Comparison of ENCODE assay signal across 1 cellular context in the genomic region with DNA sequence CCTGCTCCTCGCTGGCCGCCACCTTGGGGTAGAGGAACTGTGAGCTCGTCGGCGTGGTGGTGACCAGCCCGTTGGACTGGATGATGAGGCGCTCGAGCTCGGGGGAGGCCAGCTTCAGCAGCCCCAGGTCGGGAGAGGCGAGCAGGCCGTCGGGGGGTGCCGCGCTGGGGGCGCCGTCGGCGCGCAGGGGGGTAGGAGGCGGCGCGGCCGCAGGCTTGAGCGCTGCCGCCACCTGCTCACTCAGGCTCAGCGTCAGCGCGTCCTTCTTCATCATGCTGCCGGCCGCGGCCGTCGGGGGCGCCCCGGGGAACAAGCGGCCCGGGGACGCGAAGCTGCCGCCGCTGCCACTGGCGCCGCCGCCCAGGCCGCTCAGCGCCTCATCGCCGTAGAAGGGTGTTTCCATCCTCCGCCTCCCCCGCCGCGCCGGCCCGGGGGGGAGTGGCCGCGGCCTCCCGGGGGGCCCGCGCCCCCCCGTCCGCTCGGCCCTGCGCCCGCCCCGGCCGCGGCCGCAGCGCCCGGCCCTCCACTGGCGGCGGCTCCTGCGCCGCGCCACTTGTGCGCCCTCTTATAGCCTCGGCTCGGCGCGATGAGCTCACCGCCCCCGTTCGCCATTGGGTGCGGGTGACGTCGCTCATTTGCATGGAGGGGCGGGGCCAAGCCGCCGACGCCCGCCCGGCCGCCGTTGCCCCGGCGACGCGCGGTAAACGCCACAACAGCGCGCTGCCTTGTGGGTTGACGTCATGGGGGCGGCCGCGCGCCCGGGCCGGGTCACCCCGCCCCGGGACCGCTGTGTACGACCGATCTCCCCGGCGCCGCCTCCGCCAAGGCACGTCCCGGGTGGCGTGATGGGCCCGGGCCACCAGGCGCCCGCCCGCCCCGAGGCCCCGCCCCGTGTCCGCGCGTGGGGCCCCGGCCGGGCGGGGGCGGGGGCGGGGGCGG.
A peak's percentile ranks its signal among the peaks of the same experiment; 100 is the strongest.
TF ChIP-seq lines count a peak whose summit lies in the region.

Gene JUND (minus strand): TSS at position 541 of the 939 bp plus-strand sequence. CDS start 138 bp downstream, at position 403.

TF ChIP-seq in K562, 482 proteins besides CTCF, POLR2A, EP300 and RAD21 (continued from another document and continues in another):
- no peak for TF ChIP-seq HOMEZ (CRISPR knock-in tag; IDR thresholded peaks at IDR 0.05)
- TF ChIP-seq ZNF707 (CRISPR knock-in tag; conservative IDR thresholded peaks at IDR 0.05) = no peak
- 0 out of 2 replicates have a peak, but pooled peaks have one; percentile 73 for TF ChIP-seq ZNF282 (CRISPR knock-in tag; IDR thresholded peaks at IDR 0.05)
- TF ChIP-seq, protein P1, sequence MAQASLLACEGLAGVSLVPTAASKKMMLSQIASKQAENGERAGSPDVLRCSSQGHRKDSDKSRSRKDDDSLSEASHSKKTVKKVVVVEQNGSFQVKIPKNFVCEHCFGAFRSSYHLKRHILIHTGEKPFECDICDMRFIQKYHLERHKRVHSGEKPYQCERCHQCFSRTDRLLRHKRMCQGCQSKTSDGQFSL (CRISPR knock-in tag; IDR thresholded peaks at IDR 0.05) = peak; percentile 19; the same call in 1 of the 2 replicates
- TF ChIP-seq, protein P1 (tag; IDR thresholded peaks at IDR 0.05) = peak in 1 of 2 experiments; percentile 67; a peak in 1 of 4 replicates
- no peak for TF ChIP-seq PHB (CRISPR knock-in tag; IDR thresholded peaks at IDR 0.05)
- TF ChIP-seq XRCC4 (IDR thresholded peaks at IDR 0.05; ENCODE audit: extremely low read depth, insufficient read depth, insufficient read length) = no peak
- TF ChIP-seq ZBTB17 (CRISPR knock-in tag; IDR thresholded peaks at IDR 0.05) = peak; percentile 14; the same call in 1 of the 2 replicates
- no peak for TF ChIP-seq ZNF146 (CRISPR knock-in tag; IDR thresholded peaks at IDR 0.05; ENCODE audit: unreplicated experiment)
- TF ChIP-seq ZNF175 (CRISPR knock-in tag; IDR thresholded peaks at IDR 0.05; ENCODE audit: low read depth) = peak; percentile 96
- TF ChIP-seq NFIC (IDR thresholded peaks at IDR 0.05) = peak; percentile 78
- TF ChIP-seq CHAMP1 (IDR thresholded peaks at IDR 0.05) = no peak
- no peak for TF ChIP-seq PURB (CRISPR knock-in tag; IDR thresholded peaks at IDR 0.05; ENCODE audit: low read depth)
- TF ChIP-seq, protein P2, sequence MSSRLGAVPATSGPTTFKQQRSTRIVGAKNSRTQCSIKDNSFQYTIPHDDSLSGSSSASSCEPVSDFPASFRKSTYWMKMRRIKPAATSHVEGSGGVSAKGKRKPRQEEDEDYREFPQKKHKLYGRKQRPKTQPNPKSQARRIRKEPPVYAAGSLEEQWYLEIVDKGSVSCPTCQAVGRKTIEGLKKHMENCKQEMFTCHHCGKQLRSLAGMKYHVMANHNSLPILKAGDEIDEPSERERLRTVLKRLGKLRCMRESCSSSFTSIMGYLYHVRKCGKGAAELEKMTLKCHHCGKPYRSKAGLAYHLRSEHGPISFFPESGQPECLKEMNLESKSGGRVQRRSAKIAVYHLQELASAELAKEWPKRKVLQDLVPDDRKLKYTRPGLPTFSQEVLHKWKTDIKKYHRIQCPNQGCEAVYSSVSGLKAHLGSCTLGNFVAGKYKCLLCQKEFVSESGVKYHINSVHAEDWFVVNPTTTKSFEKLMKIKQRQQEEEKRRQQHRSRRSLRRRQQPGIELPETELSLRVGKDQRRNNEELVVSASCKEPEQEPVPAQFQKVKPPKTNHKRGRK (tag; IDR thresholded peaks at IDR 0.05) = no peak
- TF ChIP-seq DACH1 (IDR thresholded peaks at IDR 0.05; ENCODE audit: partially characterized antibody) = no peak
- TF ChIP-seq MYC (IDR thresholded peaks at IDR 0.05; ENCODE audit: low read depth, low read length) = peak; percentile 44; the same call in 1 of the 2 replicates
- TF ChIP-seq MYC (CRISPR knock-in tag; IDR thresholded peaks at IDR 0.05; ENCODE audit: borderline replicate concordance, low read depth) = no peak
- TF ChIP-seq ZNF699 (CRISPR knock-in tag; IDR thresholded peaks at IDR 0.05; ENCODE audit: insufficient replicate concordance) = no peak
- no peak for TF ChIP-seq ZNF384 (IDR thresholded peaks at IDR 0.05; ENCODE audit: low read depth, low read length)
- TF ChIP-seq, protein P3, sequence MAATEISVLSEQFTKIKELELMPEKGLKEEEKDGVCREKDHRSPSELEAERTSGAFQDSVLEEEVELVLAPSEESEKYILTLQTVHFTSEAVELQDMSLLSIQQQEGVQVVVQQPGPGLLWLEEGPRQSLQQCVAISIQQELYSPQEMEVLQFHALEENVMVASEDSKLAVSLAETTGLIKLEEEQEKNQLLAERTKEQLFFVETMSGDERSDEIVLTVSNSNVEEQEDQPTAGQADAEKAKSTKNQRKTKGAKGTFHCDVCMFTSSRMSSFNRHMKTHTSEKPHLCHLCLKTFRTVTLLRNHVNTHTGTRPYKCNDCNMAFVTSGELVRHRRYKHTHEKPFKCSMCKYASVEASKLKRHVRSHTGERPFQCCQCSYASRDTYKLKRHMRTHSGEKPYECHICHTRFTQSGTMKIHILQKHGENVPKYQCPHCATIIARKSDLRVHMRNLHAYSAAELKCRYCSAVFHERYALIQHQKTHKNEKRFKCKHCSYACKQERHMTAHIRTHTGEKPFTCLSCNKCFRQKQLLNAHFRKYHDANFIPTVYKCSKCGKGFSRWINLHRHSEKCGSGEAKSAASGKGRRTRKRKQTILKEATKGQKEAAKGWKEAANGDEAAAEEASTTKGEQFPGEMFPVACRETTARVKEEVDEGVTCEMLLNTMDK (IDR thresholded peaks at IDR 0.05; ENCODE audit: borderline replicate concordance, insufficient read depth, low read depth, low read length, poor library complexity, severe bottlenecking) = peak; percentile 76
- TF ChIP-seq ZNF239 (CRISPR knock-in tag; IDR thresholded peaks at IDR 0.05) = no peak
- peak; percentile 100 for TF ChIP-seq ATF7 (IDR thresholded peaks at IDR 0.05)
- TF ChIP-seq GABPB1 (CRISPR knock-in tag; IDR thresholded peaks at IDR 0.05) = peak; percentile 74
- no peak for TF ChIP-seq NCOA4 (IDR thresholded peaks at IDR 0.05; ENCODE audit: partially characterized antibody)
- 0 out of 2 replicates have a peak, but pooled peaks have one; percentile 82 for TF ChIP-seq FOXP1 (CRISPR knock-in tag; IDR thresholded peaks at IDR 0.05)
- no peak for TF ChIP-seq SRSF7 (optimal IDR thresholded peaks at IDR 0.05; ENCODE audit: low read depth, low read length)
- TF ChIP-seq RBM25 (IDR thresholded peaks at IDR 0.05; ENCODE audit: low read depth, low read length, severe bottlenecking) = peak; percentile 98
- no peak for TF ChIP-seq FOXM1 (IDR thresholded peaks at IDR 0.05; ENCODE audit: low read depth)
- TF ChIP-seq FOXM1 (CRISPR knock-in tag; IDR thresholded peaks at IDR 0.05; ENCODE audit: low read depth) = peak; percentile 88
- TF ChIP-seq ZNF274 (IDR thresholded peaks at IDR 0.05; ENCODE audit: borderline replicate concordance, low read depth, low read length) = no peak
- TF ChIP-seq ZNF444 (CRISPR knock-in tag; IDR thresholded peaks at IDR 0.05) = no peak
- peak; percentile 24; the same call in 1 of the 2 replicates for TF ChIP-seq E2F5 (CRISPR knock-in tag; IDR thresholded peaks at IDR 0.05)
- no peak; the same call in none of the 2 replicates for TF ChIP-seq SOX6 (IDR thresholded peaks at IDR 0.05)
- TF ChIP-seq ZBTB40 (IDR thresholded peaks at IDR 0.05) = no peak
- TF ChIP-seq ZBTB40 (CRISPR knock-in tag; IDR thresholded peaks at IDR 0.05) = peak; percentile 44; the same call in 1 of the 2 replicates
- peak; percentile 49 for TF ChIP-seq NELFE (IDR thresholded peaks at IDR 0.05; ENCODE audit: insufficient read depth, insufficient read length)
- TF ChIP-seq SRSF3 (IDR thresholded peaks at IDR 0.05; ENCODE audit: insufficient read depth, low read length) = no peak
